In genomic region chr7:116955801-116956514, GRCh38 we compare ENCODE assay signal across 9 cellular contexts. TPM values are rescaled to one million over a fixed set of nuclear protein-coding genes. Genes with fewer than 3 reads are reported as not detected.
DNase-seq lines count a peak whose midpoint lies in the region; ATAC-seq and TF ChIP-seq lines count a peak whose summit lies in the region.
"Had no signal": no experiment of that assay in that cellular context is flagged by ENCODE, and none has a peak within 500 bp of the region (broad histone marks: within the 10 kb centered on the region; RNA-seq: fewer than 3 reads in every experiment).

No MANE protein-coding gene starts in this region.

- H3K27me3 ChIP-seq in Caco-2 (replicated peaks; ENCODE audit: control insufficient read depth, insufficient read depth, low read length) (no peaks in the 10 kb centered on the region), SJCRH30 (no peaks in the 10 kb centered on the region)

- H3K27ac ChIP-seq in SJCRH30: no peak overlapping the region
- H3K27ac ChIP-seq: HL-60 had no signal

- H3K36me3 ChIP-seq in Caco-2 (ENCODE audit: control insufficient read depth, insufficient read depth, low read length) (no peaks in the 10 kb centered on the region), SJCRH30 (no peaks in the 10 kb centered on the region; the same call in 1 of the 2 replicates)

- TF ChIP-seq CTCF in Caco-2 (IDR thresholded peaks at IDR 0.05; ENCODE audit: insufficient read depth in 1 of 2, low read depth in 1 of 2, low read length in 1 of 2, severe bottlenecking in 1 of 2, unreplicated experiment in 1 of 2) (no peak), retinal pigment epithelial cell (conservative IDR thresholded peaks at IDR 0.05; ENCODE audit: low read depth, low read length) (no peak)

- BruUV-seq in Caco-2 (replicated peaks; lab: Mats Ljungman, UMichigan): no TSS peak

- DNase-seq in Caco-2 (no peak), retinal pigment epithelial cell (ENCODE audit: low read depth) (peak; percentile 17), activated gamma-delta T cell treated with Interleukin-2 at 50 U/mL for 16 hours (no peak), SJCRH30 (no peak), HPDE6-E6E7 (ENCODE audit: extremely low spot score) (no peak)
- DNase-seq in central memory CD8-positive, alpha-beta T cell (ENCODE audit: low spot score in 2 of 2): no peak

- intact Hi-C loops in Caco-2 (cut with micrococcal nuclease; ENCODE audit: unreplicated experiment): no loop called here

- no peaks in the 10 kb centered on the region for H3K27me3 Mint-ChIP-seq in Caco-2 (ENCODE audit: insufficient read depth, unreplicated experiment)
- no peaks in the 10 kb centered on the region for H3K27me3 Mint-ChIP-seq in central memory CD8-positive, alpha-beta T cell

- CTCF ChIA-PET in Caco-2 (lab: Charles Lee): no interaction called here

- POLR2A ChIA-PET in Caco-2 (lab: Charles Lee): no interaction called here

- peaks cover 18% of the 10 kb centered on the region for H3K4me1 Mint-ChIP-seq in Caco-2 (ENCODE audit: low read depth, unreplicated experiment)
- peaks cover 30% of the 10 kb centered on the region for H3K4me1 Mint-ChIP-seq in central memory CD8-positive, alpha-beta T cell

- H3K4me1 ChIP-seq in Caco-2 (peaks cover 11% of the 10 kb centered on the region), SJCRH30 (0 out of 2 replicates have a peak, but pooled peaks cover 2% of the 10 kb centered on the region)

- H3K4me3 Mint-ChIP-seq in Caco-2 (ENCODE audit: unreplicated experiment): peak overlapping the region; percentile 94
- H3K4me3 Mint-ChIP-seq in central memory CD8-positive, alpha-beta T cell: no peak overlapping the region

- no peak overlapping the region for H3K4me3 ChIP-seq in Caco-2 (ENCODE audit: low read depth, low read length)
- H3K4me3 ChIP-seq in retinal pigment epithelial cell (ENCODE audit: low read length): no peak overlapping the region
- H3K4me3 ChIP-seq in SJCRH30: no peak overlapping the region

- peak; percentile 74 for ATAC-seq in GM19452 (IDR thresholded peaks at IDR 0.05; ENCODE audit: unreplicated experiment)
- peak; percentile 67 for ATAC-seq in HG03439 (IDR thresholded peaks at IDR 0.05; ENCODE audit: unreplicated experiment)
- ATAC-seq in central memory CD8-positive, alpha-beta T cell (replicated peaks; ENCODE audit: extremely low read depth, poor library complexity, severe bottlenecking): no peak

- peaks cover 14% of the 10 kb centered on the region for H3K36me3 Mint-ChIP-seq in Caco-2 (ENCODE audit: insufficient read depth, unreplicated experiment)
- H3K36me3 Mint-ChIP-seq in central memory CD8-positive, alpha-beta T cell (ENCODE audit: insufficient read depth): peaks cover 7% of the 10 kb centered on the region

- H3K9me3 Mint-ChIP-seq in Caco-2 (ENCODE audit: unreplicated experiment): no peaks in the 10 kb centered on the region
- H3K9me3 Mint-ChIP-seq in central memory CD8-positive, alpha-beta T cell: no peaks in the 10 kb centered on the region

- H3K9me3 ChIP-seq in Caco-2 (no peaks in the 10 kb centered on the region), SJCRH30 (replicated peaks) (no peaks in the 10 kb centered on the region)

- peak overlapping the region; percentile 94 for H3K27ac Mint-ChIP-seq in Caco-2 (ENCODE audit: unreplicated experiment)
- peak overlapping the region; percentile 79 for H3K27ac Mint-ChIP-seq in central memory CD8-positive, alpha-beta T cell (ENCODE audit: low read depth)

RNA-seq across cellular contexts. Expression of gene ST7, which starts 2.7 kb away (rescaled TPM):
- total RNA-seq in Caco-2 (2022): 38.2 and 41.6 TPM in 2 replicates
- 35.7 and 42.1 TPM in 2 replicates for total RNA-seq in SJCRH30 (2014; rRNA removed; shearing (Covaris generic))
